Comparison of ENCODE assay signal across 15 cellular contexts in genomic region chr4:108611360-108611759, GRCh38. TPM values are rescaled to one million over a fixed set of nuclear protein-coding genes. Genes with fewer than 3 reads are reported as not detected.
DNase-seq lines count a peak whose midpoint lies in the region; ATAC-seq and TF ChIP-seq lines count a peak whose summit lies in the region.
"Had no signal": no experiment of that assay in that cellular context is flagged by ENCODE, and none has a peak within 500 bp of the region (broad histone marks: within the 10 kb centered on the region; RNA-seq: fewer than 3 reads in every experiment).

No MANE protein-coding gene starts in this region.

- WGBS in transverse colon (ENCODE audit: low coverage in 1 of 2), 2 donors, result 66 to 79% methylated on average over 10 of the region's 10 CpGs

- intact Hi-C loops in dorsolateral prefrontal cortex (cut with DNase I) (no loop called here), ascending aorta (cut with DNase I) (no loop called here), transverse colon (cut with DNase I; ENCODE audit: low total_unique reads) (no loop called here)
- intact Hi-C loops in naive thymus-derived CD4-positive, alpha-beta T cell (cut with micrococcal nuclease), result loop anchor here in 1 of 2 donors (1.0 kb wide), 1 partner anchor 9 kb away; the partner anchor contains the start of gene RPL34

- no peaks in the 10 kb centered on the region for H3K9me3 ChIP-seq in naive thymus-derived CD4-positive, alpha-beta T cell (ENCODE audit: control insufficient read depth in 2 of 3, low read length in 3 of 3)
- peaks cover 0 to 4% of the 10 kb centered on the region in 2 donors for H3K9me3 ChIP-seq in ascending aorta
- peaks cover 0 to 4% of the 10 kb centered on the region in 2 donors for H3K9me3 ChIP-seq in transverse colon

- peaks cover 0 to 18% (median 5%) of the 10 kb centered on the region in 11 donors for H3K9me3 Mint-ChIP-seq in naive thymus-derived CD4-positive, alpha-beta T cell
- H3K9me3 Mint-ChIP-seq: natural killer cell; stimulated activated naive CD8-positive, alpha-beta T cell treated with anti-CD3 and anti-CD28 coated beads, Interleukin-15, Interleukin-2, amounts not matched to agents 100 ng/mL and 50 ng/mL, for 24 hours had no signal

- TF ChIP-seq CTCF in GM12873 (IDR thresholded peaks at IDR 0.05; ENCODE audit: insufficient read depth, low read depth, low read length, missing control alignments) (peak; percentile 4), dorsolateral prefrontal cortex (IDR thresholded peaks at IDR 0.05 in 54 of 56, conservative IDR thresholded peaks at IDR 0.05 in 2 of 56; ENCODE audit: low read depth in 1 of 56, partially characterized antibody in 56 of 56) (peak in 40 of 56 donors; percentile 13 to 61 (median 36)), ascending aorta (IDR thresholded peaks at IDR 0.05) (no peak), RWPE1 (conservative IDR thresholded peaks at IDR 0.05; ENCODE audit: low read depth) (no peak), transverse colon (IDR thresholded peaks at IDR 0.05) (no peak)

- no peak for TF ChIP-seq EP300 in transverse colon (IDR thresholded peaks at IDR 0.05; ENCODE audit: low read depth)

- H3K4me1 ChIP-seq in naive thymus-derived CD4-positive, alpha-beta T cell (ENCODE audit: control insufficient read depth in 2 of 2, insufficient read depth in 2 of 2, low read length in 2 of 2), result no peaks in the 10 kb centered on the region
- no peaks in the 10 kb centered on the region for H3K4me1 ChIP-seq in ascending aorta
- H3K4me1 ChIP-seq in transverse colon, result no peaks in the 10 kb centered on the region

- DNase-seq in A172 (ENCODE audit: low spot score) (peak; percentile 18), dorsolateral prefrontal cortex (peak in 1 of 10 donors; percentile 19), ascending aorta (ENCODE audit: low spot score in 2 of 2) (no peak), RWPE1 (ENCODE audit: low spot score) (no peak), transverse colon (no peak)
- peak in 1 of 9 donors; percentile 11 for DNase-seq in naive thymus-derived CD4-positive, alpha-beta T cell
- DNase-seq in stimulated activated CD4-positive, alpha-beta T cell treated with anti-CD3 and anti-CD28 coated beads, Interleukin-2, amount 100 ng/mL, for 48 hours, result no peak
- DNase-seq: activated CD4-positive, alpha-beta T cell treated with anti-CD3 and anti-CD28 coated beads for 1 hour; COR-L47; MM.1S; natural killer cell; NCI-H510A had no signal

- H3K4me3 ChIP-seq in dorsolateral prefrontal cortex (peak overlapping the region in 58 of 59 donors; percentile 12 to 73 (median 49)), ascending aorta (peak overlapping the region in 1 of 2 donors; percentile 10), transverse colon (no peak overlapping the region)
- H3K4me3 ChIP-seq in naive thymus-derived CD4-positive, alpha-beta T cell (ENCODE audit: low read length), result no peak overlapping the region
- H3K4me3 ChIP-seq: SK-N-MC had no signal

- H3K4me3 Mint-ChIP-seq in naive thymus-derived CD4-positive, alpha-beta T cell, result peak overlapping the region in 8 of 10 donors; percentile 38 to 75 (median 61)
- H3K4me3 Mint-ChIP-seq: natural killer cell; stimulated activated naive CD8-positive, alpha-beta T cell treated with anti-CD3 and anti-CD28 coated beads, Interleukin-15, Interleukin-2, amounts not matched to agents 100 ng/mL and 50 ng/mL, for 24 hours had no signal

- no peak for ATAC-seq in naive thymus-derived CD4-positive, alpha-beta T cell
- ATAC-seq: natural killer cell had no signal

- peak overlapping the region in 2 of 9 donors; percentile 43 to 67 for H3K27ac Mint-ChIP-seq in naive thymus-derived CD4-positive, alpha-beta T cell
- H3K27ac Mint-ChIP-seq: natural killer cell; stimulated activated naive CD8-positive, alpha-beta T cell treated with anti-CD3 and anti-CD28 coated beads, Interleukin-15, Interleukin-2, amounts not matched to agents 100 ng/mL and 50 ng/mL, for 24 hours had no signal

- H3K36me3 Mint-ChIP-seq in naive thymus-derived CD4-positive, alpha-beta T cell, result peaks cover 3 to 53% (median 39%) of the 10 kb centered on the region in 5 donors
- H3K36me3 Mint-ChIP-seq: natural killer cell had no signal

- CTCF ChIA-PET in naive thymus-derived CD4-positive, alpha-beta T cell (lab: Charles Lee), result no interaction called here
- CTCF ChIA-PET in RWPE1 (lab: Yijun Ruan, JAX), result interaction anchor here (0.7 kb wide), 1 partner anchor 27 kb away, joined by 3 read pairs; no protein-coding TSS in a partner anchor

- H3K4me1 Mint-ChIP-seq in naive thymus-derived CD4-positive, alpha-beta T cell, result peaks cover 0 to 47% (median 26%) of the 10 kb centered on the region in 7 donors
- H3K4me1 Mint-ChIP-seq: natural killer cell had no signal

- H3K36me3 ChIP-seq in naive thymus-derived CD4-positive, alpha-beta T cell (ENCODE audit: control insufficient read depth in 2 of 3, insufficient read depth in 3 of 3, low read length in 3 of 3), result no peaks in the 10 kb centered on the region
- H3K36me3 ChIP-seq in ascending aorta, result no peaks in the 10 kb centered on the region
- H3K36me3 ChIP-seq in transverse colon, result no peaks in the 10 kb centered on the region

- no peak for TF ChIP-seq POLR2A in transverse colon (IDR thresholded peaks at IDR 0.05)

- no peaks in the 10 kb centered on the region for H3K27me3 ChIP-seq in dorsolateral prefrontal cortex
- no peaks in the 10 kb centered on the region for H3K27me3 ChIP-seq in naive thymus-derived CD4-positive, alpha-beta T cell (ENCODE audit: control insufficient read depth in 2 of 2, insufficient read depth in 2 of 2, low read length in 2 of 2)
- H3K27me3 ChIP-seq in ascending aorta, result no peaks in the 10 kb centered on the region
- H3K27me3 ChIP-seq in transverse colon, result no peaks in the 10 kb centered on the region

- H3K27me3 Mint-ChIP-seq in naive thymus-derived CD4-positive, alpha-beta T cell, result no peaks in the 10 kb centered on the region
- H3K27me3 Mint-ChIP-seq: stimulated activated naive CD8-positive, alpha-beta T cell treated with anti-CD3 and anti-CD28 coated beads, Interleukin-15, Interleukin-2, amounts not matched to agents 100 ng/mL and 50 ng/mL, for 24 hours had no signal

- in situ Hi-C loops in transverse colon (cut with MboI; ENCODE audit: low pct_ligation_motif_present in 1 of 4, low pct_unique_long_range_greater_than_20kb in 1 of 4, low sequenced_read_pairs in 3 of 4), result no loop called here

- POLR2A ChIA-PET in naive thymus-derived CD4-positive, alpha-beta T cell (lab: Charles Lee), result interaction anchor here (0.7 to 3.4 kb wide), 3 partner anchors 9 to 518 kb away, joined by 4 to 16 read pairs (median 5); partner anchors contain the start of gene RPL34
- POLR2A ChIA-PET in RWPE1 (lab: Yijun Ruan, JAX; ENCODE audit: low non-redundant PET), result interaction anchor here (0.5 kb wide), 1 partner anchor 617 kb away, joined by 3 read pairs; no protein-coding TSS in a partner anchor

- H3K27ac ChIP-seq in dorsolateral prefrontal cortex (no peak overlapping the region), ascending aorta (no peak overlapping the region), RWPE1 (no peak overlapping the region), transverse colon (no peak overlapping the region)
- H3K27ac ChIP-seq in naive thymus-derived CD4-positive, alpha-beta T cell (ENCODE audit: low read depth, low read length), result no peak overlapping the region
- H3K27ac ChIP-seq: SK-N-MC had no signal

RNA-seq across cellular contexts. Expression of gene RPL34, which starts 9.0 kb away (rescaled TPM):
- 766 and 852 TPM in 2 replicates for total RNA-seq in A172 (2014; rRNA removed; shearing (Covaris generic))
- total RNA-seq in dorsolateral prefrontal cortex, result 100 to 1,000 TPM; 385 to 625 (median 488) TPM
- total RNA-seq in naive thymus-derived CD4-positive, alpha-beta T cell, result 1,000 to 10,000 TPM; 1,411 to 3,442 (median 3,215) TPM
- polyA plus RNA-seq in naive thymus-derived CD4-positive, alpha-beta T cell, result 1,000 to 10,000 TPM; 4,498 to 6,068 TPM
- 571 TPM for total RNA-seq in ascending aorta
- total RNA-seq in transverse colon, result 100 to 1,000 TPM; 232 to 594 (median 443) TPM

RNA-seq across cellular contexts. Expression of gene OSTC, which starts 39.0 kb away (rescaled TPM):
- total RNA-seq in A172 (2014; rRNA removed; shearing (Covaris generic)), result 183 and 432 TPM in 2 replicates
- total RNA-seq in dorsolateral prefrontal cortex (10 to 100 TPM; 11.2 to 28.2 (median 18.2) TPM), ascending aorta (50.4 TPM), transverse colon (10 to 100 TPM; 45.4 to 56.5 (median 51.6) TPM)
- 10 to 100 TPM; 31.8 to 98.2 (median 55.6) TPM for total RNA-seq in naive thymus-derived CD4-positive, alpha-beta T cell
- 100 to 1,000 TPM in 1 of 2 donors, 10 to 100 TPM in 1; 89.2 to 119 TPM for polyA plus RNA-seq in naive thymus-derived CD4-positive, alpha-beta T cell

Comparison
In these comparisons a context has a peak if more than half of its experiments do, and no peak if none do; other contexts are left out.
1. CTCF ChIP-seq: peak in GM12873 (single experiment) and dorsolateral prefrontal cortex (40 of 56); none in ascending aorta (0 of 3), RWPE1 (single experiment) and transverse colon (0 of 5).
2. H3K4me3 ChIP-seq: peak in dorsolateral prefrontal cortex (58 of 59); none in naive thymus-derived CD4-positive, alpha-beta T cell (single experiment) and transverse colon (0 of 4).